Comparison of ENCODE assay signal across 15 cellular contexts in the genomic region with DNA sequence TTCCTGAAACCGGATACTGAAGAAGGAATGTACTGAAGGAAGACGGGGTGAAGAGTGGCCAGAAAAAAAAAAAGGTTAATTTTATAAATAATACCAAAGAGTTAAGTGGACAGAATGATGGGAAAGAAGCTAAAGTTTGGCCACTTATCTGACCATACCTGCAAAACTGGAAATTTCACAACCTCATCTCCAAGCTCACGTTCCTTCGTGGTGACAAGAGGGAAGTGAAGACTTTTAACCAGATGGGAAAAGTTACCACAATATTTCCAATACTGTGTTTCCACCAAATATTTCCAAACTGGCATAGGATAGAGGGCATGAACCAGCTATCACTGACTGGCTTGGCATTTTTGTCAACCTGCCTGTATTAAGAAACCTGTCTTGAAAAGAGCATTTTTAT. TPM values are rescaled to one million over a fixed set of nuclear protein-coding genes. Genes with fewer than 3 reads are reported as not detected.
DNase-seq lines count a peak whose midpoint lies in the region; ATAC-seq, FAIRE-seq and TF ChIP-seq lines count a peak whose summit lies in the region.
"Had no signal": no experiment of that assay in that cellular context is flagged by ENCODE, and none has a peak within 500 bp of the region (broad histone marks: within the 10 kb centered on the region; RNA-seq: fewer than 3 reads in every experiment).

No MANE protein-coding gene starts in this region.

- in situ Hi-C loops in ACHN (cut with HindIII; ENCODE audit: low pct_ligation_motif_present, low pct_unique_long_range_greater_than_20kb, low sequenced_read_pairs) = no loop called here

- no peak overlapping the region for H4K91ac ChIP-seq in trophoblast cell (ENCODE audit: low read depth, low read length)

- DNase-seq in HT-29 (ENCODE audit: low spot score) = peak; percentile 52
- DNase-seq in bronchial epithelial cell (ENCODE audit: low read depth) = peak; percentile 53
- DNase-seq in trophoblast cell = peak; percentile 56 to 87
- DNase-seq in ACHN = no peak
- DNase-seq in NCI-H146 (lab: John Stamatoyannopoulos, UW) = no peak
- DNase-seq: activated CD4-positive, alpha-beta T cell treated with anti-CD3 and anti-CD28 coated beads, Interleukin-2, amount 50 U/mL, for 1 hour; activated gamma-delta T cell; cerebellar nuclear complex; mucosa of descending colon; NCI-H1417 treated with DMSO at 0.1 percent for 48 hours; NCI-H510A treated with DMSO at 0.1 percent for 48 hours; stimulated activated CD4-positive, alpha-beta T cell treated with anti-CD3 and anti-CD28 coated beads, Interleukin-4, amount 100 ng/mL, for 1 hour had no signal

- no peaks in the 10 kb centered on the region for H4K20me1 ChIP-seq in BLaER1 treated with 17β-estradiol and CSF1 and Interleukin-3, amounts not matched to agents 10 nM and 100 nM

- peaks cover 0 to 6% (median 3%) of the 10 kb centered on the region in 11 experiments; a peak in 6 of 22 replicates for H3K36me3 ChIP-seq in BLaER1 treated with 17β-estradiol and CSF1 and Interleukin-3, amounts not matched to agents 10 nM and 100 nM
- H3K36me3 ChIP-seq in bronchial epithelial cell (ENCODE audit: control insufficient read depth, insufficient read depth, low read length) = no peaks in the 10 kb centered on the region
- H3K36me3 ChIP-seq in trophoblast cell (ENCODE audit: control insufficient read depth in 1 of 2, insufficient read depth in 2 of 2, low read length in 2 of 2) = no peaks in the 10 kb centered on the region

- H2AFZ ChIP-seq in trophoblast cell (ENCODE audit: insufficient read depth, low read length, poor library complexity) = no peak overlapping the region

- no peaks in the 10 kb centered on the region for H3K79me2 ChIP-seq in trophoblast cell (ENCODE audit: control insufficient read depth, insufficient read depth, low read length, poor library complexity)

- no peak overlapping the region for H4K8ac ChIP-seq in trophoblast cell (ENCODE audit: low read depth, low read length)

- ATAC-seq in HG02610 (IDR thresholded peaks at IDR 0.05; ENCODE audit: unreplicated experiment) = no peak
- ATAC-seq: mucosa of descending colon; stimulated activated memory B cell treated with anti-CD40 and anti-IgM and Interleukin-4, amounts not matched to agents 10 μg/mL and 1 μg/mL and 100 μg/mL, for 72 hours had no signal

- no peak overlapping the region for H3K23ac ChIP-seq in trophoblast cell (ENCODE audit: low read length)

- peaks cover 38% of the 10 kb centered on the region for H3K79me1 ChIP-seq in trophoblast cell (ENCODE audit: low read length)

- H3K9ac ChIP-seq in BLaER1 treated with 17β-estradiol and CSF1 and Interleukin-3, amounts not matched to agents 10 nM and 100 nM = peak overlapping the region; percentile 20 to 85 (median 82); a peak in 21 of 22 replicates
- no peak overlapping the region for H3K9ac ChIP-seq in trophoblast cell (ENCODE audit: low read length)

- H3K14ac ChIP-seq in trophoblast cell (ENCODE audit: low read length) = no peak overlapping the region

- H4K12ac ChIP-seq in trophoblast cell (ENCODE audit: low read depth, low read length) = no peak overlapping the region

- no peak overlapping the region for H3K18ac ChIP-seq in trophoblast cell (ENCODE audit: low read length)

- no peaks in the 10 kb centered on the region for H3K27me3 ChIP-seq in BLaER1 treated with 17β-estradiol and CSF1 and Interleukin-3, amounts not matched to agents 10 nM and 100 nM
- no peaks in the 10 kb centered on the region for H3K27me3 ChIP-seq in bronchial epithelial cell (ENCODE audit: control insufficient read depth, insufficient read depth, low read length)
- H3K27me3 ChIP-seq in trophoblast cell (ENCODE audit: insufficient read depth, low read length) = no peaks in the 10 kb centered on the region

- WGBS in trophoblast cell (ENCODE audit: extremely low coverage, insufficient coverage, insufficient read length) = no CpG with 5 or more reads among the region's 4 CpGs

- H3K4me3 ChIP-seq in BLaER1 treated with 17β-estradiol and CSF1 and Interleukin-3, amounts not matched to agents 10 nM and 100 nM = peak overlapping the region in 9 of 10 experiments; percentile 3 to 54 (median 28); a peak in 13 of 20 replicates
- H3K4me3 ChIP-seq in bronchial epithelial cell (ENCODE audit: low read depth, low read length) (no peak overlapping the region), trophoblast cell (ENCODE audit: low read depth, low read length) (no peak overlapping the region)
- H3K4me3 ChIP-seq: mucosa of descending colon had no signal

- no peak overlapping the region for H2BK5ac ChIP-seq in trophoblast cell (ENCODE audit: low read depth, low read length, poor library complexity)

- no peak for FAIRE-seq in bronchial epithelial cell (lab: Jason Lieb, UNC)

- peaks cover 97 to 99% (median 98%) of the 10 kb centered on the region in 10 experiments for H3K4me1 ChIP-seq in BLaER1 treated with 17β-estradiol and CSF1 and Interleukin-3, amounts not matched to agents 10 nM and 100 nM
- H3K4me1 ChIP-seq in trophoblast cell (ENCODE audit: control insufficient read depth in 1 of 2, insufficient read depth in 2 of 2, low read length in 2 of 2) = peaks cover 33 to 51% of the 10 kb centered on the region in 2 experiments

- TF ChIP-seq CTCF in bronchial epithelial cell (IDR thresholded peaks at IDR 0.05; ENCODE audit: insufficient read depth, low read length, severe bottlenecking) = no peak

- no peak overlapping the region for H2BK120ac ChIP-seq in trophoblast cell (ENCODE audit: insufficient read depth, low read length, poor library complexity)

- peak overlapping the region; percentile 7 to 95 (median 91); a peak in 21 of 22 replicates for H3K27ac ChIP-seq in BLaER1 treated with 17β-estradiol and CSF1 and Interleukin-3, amounts not matched to agents 10 nM and 100 nM
- H3K27ac ChIP-seq in trophoblast cell (ENCODE audit: low read depth, low read length) = peak overlapping the region; percentile 50

- no peak overlapping the region for H3K4ac ChIP-seq in trophoblast cell (ENCODE audit: low read depth, low read length)

- no peak overlapping the region for H2BK12ac ChIP-seq in trophoblast cell (ENCODE audit: low read length)

- H3K9me3 ChIP-seq in BLaER1 treated with 17β-estradiol and CSF1 and Interleukin-3, amounts not matched to agents 10 nM and 100 nM (replicated peaks in 1 of 11) = peaks cover 0 to 10% (median 6%) of the 10 kb centered on the region in 11 experiments; a peak in 14 of 22 replicates
- H3K9me3 ChIP-seq in trophoblast cell (ENCODE audit: insufficient read depth, low read depth, low read length) = no peaks in the 10 kb centered on the region
- H3K9me3 ChIP-seq: mucosa of descending colon had no signal

- peak overlapping the region; percentile 91 to 99 (median 95) for H3K4me2 ChIP-seq in BLaER1 treated with 17β-estradiol and CSF1 and Interleukin-3, amounts not matched to agents 10 nM and 100 nM
- no peak overlapping the region for H3K4me2 ChIP-seq in trophoblast cell (ENCODE audit: low read length)

- no peak overlapping the region for H2AK5ac ChIP-seq in trophoblast cell (ENCODE audit: low read length)

RNA-seq across cellular contexts. Expression of a gene that starts 56.4 kb away (rescaled TPM):
- total RNA-seq in HT-29 (2014; rRNA removed; shearing (Covaris generic)) = 8.6 and 11.8 TPM in 2 replicates
- total RNA-seq in bronchial epithelial cell = 0.79 and 3.3 TPM in 2 replicates
- 31.7 and 32.4 TPM in 2 replicates for polyA plus RNA-seq in trophoblast cell (2013)

Comparison
In these comparisons a context has a peak if more than half of its experiments do, and no peak if none do; other contexts are left out.
1. H3K4me3 ChIP-seq: peak in BLaER1 treated with 17β-estradiol and CSF1 and Interleukin-3, amounts not matched to agents 10 nM and 100 nM (9 of 10); none in bronchial epithelial cell (single experiment) and trophoblast cell (single experiment).
2. DNase-seq: peak in HT-29 (single experiment), bronchial epithelial cell (single experiment) and trophoblast cell (2 of 2); none in ACHN (single experiment) and NCI-H146 (single experiment).